24 cellular contexts compared by ENCODE assay signal in genomic region chr4:185755451-185755850, GRCh38. TPM values are rescaled to one million over a fixed set of nuclear protein-coding genes. Genes with fewer than 3 reads are reported as not detected.
A peak's percentile ranks its signal among the peaks of the same experiment; 100 is the strongest.
DNase-seq lines count a peak whose midpoint lies in the region; ATAC-seq and TF ChIP-seq lines count a peak whose summit lies in the region.
"Had no signal": no experiment of that assay in that cellular context is flagged by ENCODE, and none has a peak within 500 bp of the region (broad histone marks: within the 10 kb centered on the region; RNA-seq: fewer than 3 reads in every experiment).

No MANE protein-coding gene starts in this region.

- no peak for TF ChIP-seq EP300 in sigmoid colon (IDR thresholded peaks at IDR 0.05)

- in situ Hi-C loops in brain microvascular endothelial cell (cut with HindIII; ENCODE audit: low pct_ligation_motif_present, low sequenced_read_pairs): no loop called here

- no peaks in the 10 kb centered on the region for H3K36me3 ChIP-seq in left ventricle myocardium inferior
- peaks cover 2% of the 10 kb centered on the region for H3K36me3 ChIP-seq in brain microvascular endothelial cell (replicated peaks)
- H3K36me3 ChIP-seq in sigmoid colon: no peaks in the 10 kb centered on the region
- H3K36me3 ChIP-seq in body of pancreas (replicated peaks in 1 of 2; ENCODE audit: insufficient read depth in 1 of 2, low read depth in 2 of 2): no peaks in the 10 kb centered on the region

- intact Hi-C loops in left ventricle myocardium inferior (cut with micrococcal nuclease) (no loop called here), Right ventricle myocardium inferior (cut with DNase I) (no loop called here), sigmoid colon (cut with DNase I) (no loop called here), body of pancreas (cut with DNase I) (no loop called here)

- H3K27ac ChIP-seq in left ventricle myocardium inferior (replicated peaks) (peak overlapping the region; percentile 31), brain microvascular endothelial cell (peak overlapping the region; percentile 7), sigmoid colon (peak overlapping the region in 3 of 4 donors; percentile 54 to 68 (median 61)), body of pancreas (no peak overlapping the region)
- H3K27ac ChIP-seq: A549, PC-9 had no signal

- H3K4me3 ChIP-seq in left ventricle myocardium inferior: no peak overlapping the region
- H3K4me3 ChIP-seq in brain microvascular endothelial cell (ENCODE audit: low read depth, low read length): no peak overlapping the region
- H3K4me3 ChIP-seq in sigmoid colon: no peak overlapping the region
- no peak overlapping the region for H3K4me3 ChIP-seq in body of pancreas
- H3K4me3 ChIP-seq: A549, PC-9 had no signal

- ATAC-seq in Right ventricle myocardium inferior (no peak), body of pancreas (no peak), GM18498 (IDR thresholded peaks at IDR 0.05; ENCODE audit: unreplicated experiment) (no peak)
- ATAC-seq: A549, HCT116, SK-N-SH treated with all-trans-retinoic acid at 6 μM for 48 hours had no signal

- DNase-seq in left ventricle myocardium inferior (no peak), Right ventricle myocardium inferior (ENCODE audit: missing footprints) (no peak), OCI-M1 (lab: John Stamatoyannopoulos, UW) (peak; percentile 15), brain microvascular endothelial cell (no peak), sigmoid colon (no peak), body of pancreas (no peak)
- no peak for DNase-seq in stimulated activated CD8-positive, alpha-beta memory T cell treated with anti-CD3 and anti-CD28 coated beads, Interleukin-4, amount 100 ng/mL, for 48 hours
- DNase-seq: EL, GOT3, KBM-7, NCI-H1417, NCI-H1694 treated with DMSO at 0.1 percent for 48 hours, NCI-H2081 treated with DMSO at 0.1 percent for 48 hours, NCI-H2171 treated with DMSO at 0.1 percent for 48 hours, NCI-H446, NCI-H526, PC-9, RPMI8226, SIG-M5 had no signal

- H3K9me3 ChIP-seq in left ventricle myocardium inferior (replicated peaks): no peaks in the 10 kb centered on the region
- H3K9me3 ChIP-seq in sigmoid colon: no peaks in the 10 kb centered on the region
- H3K9me3 ChIP-seq in body of pancreas: no peaks in the 10 kb centered on the region
- H3K9me3 ChIP-seq: A549 had no signal

- TF ChIP-seq CTCF in left ventricle myocardium inferior (IDR thresholded peaks at IDR 0.05; ENCODE audit: borderline replicate concordance): no peak
- TF ChIP-seq CTCF in brain microvascular endothelial cell (IDR thresholded peaks at IDR 0.05; ENCODE audit: low read depth, low read length, missing control alignments): no peak
- TF ChIP-seq CTCF in sigmoid colon (IDR thresholded peaks at IDR 0.05): no peak
- no peak for TF ChIP-seq CTCF in body of pancreas (IDR thresholded peaks at IDR 0.05)

- H3K4me1 ChIP-seq in left ventricle myocardium inferior (peaks cover 81% of the 10 kb centered on the region), sigmoid colon (peaks cover 0 to 34% (median 20%) of the 10 kb centered on the region in 4 donors), body of pancreas (peaks cover 40% of the 10 kb centered on the region)
- H3K4me1 ChIP-seq: A549 had no signal

- no peaks in the 10 kb centered on the region for H3K27me3 ChIP-seq in left ventricle myocardium inferior (ENCODE audit: low read depth)
- H3K27me3 ChIP-seq in brain microvascular endothelial cell (replicated peaks): no peaks in the 10 kb centered on the region
- no peaks in the 10 kb centered on the region for H3K27me3 ChIP-seq in sigmoid colon
- H3K27me3 ChIP-seq in body of pancreas: no peaks in the 10 kb centered on the region

- no peak for TF ChIP-seq POLR2A in sigmoid colon (IDR thresholded peaks at IDR 0.05)
- TF ChIP-seq POLR2A in body of pancreas (IDR thresholded peaks at IDR 0.05): no peak

RNA-seq across cellular contexts. Expression of gene SORBS2, which starts 56.5 kb away (rescaled TPM):
- 1,282 TPM for total RNA-seq in left ventricle myocardium inferior
- total RNA-seq in Right ventricle myocardium inferior: 828 TPM
- 1,000 to 10,000 TPM in 1 of 4 donors, 100 to 1,000 TPM in 3; 849 to 1,032 (median 869) TPM for total RNA-seq in sigmoid colon
- 10 to 100 TPM in 2 of 3 donors, 1 to 10 TPM in 1; 7.9 to 26.9 (median 15.6) TPM for polyA plus RNA-seq in sigmoid colon
- 100 to 1,000 TPM; 210 to 218 TPM for total RNA-seq in body of pancreas
- polyA plus RNA-seq: CD14-positive monocyte had no signal

Comparison
In these comparisons a context has a peak if more than half of its experiments do, and no peak if none do; other contexts are left out.
1. H3K27ac ChIP-seq: peak in left ventricle myocardium inferior (single experiment), brain microvascular endothelial cell (single experiment) and sigmoid colon (3 of 4); none in body of pancreas (0 of 4).